Comparison of ENCODE assay signal across 17 cellular contexts in genomic region chr3:110149763-110150162, GRCh38.
"Had no signal": no experiment of that assay in that cellular context is flagged by ENCODE, and none has a peak within 500 bp of the region (broad histone marks: within the 10 kb centered on the region; RNA-seq: fewer than 3 reads in every experiment).

No MANE protein-coding gene starts in this region.

- H3K4me2 ChIP-seq: hepatocyte had no signal

- H3K4me3 ChIP-seq: coronary artery, hepatocyte, mucosa of descending colon, right atrium auricular region, stomach, thoracic aorta, transverse colon had no signal

- H3K79me2 ChIP-seq: hepatocyte had no signal

- H3K27ac ChIP-seq: coronary artery, hepatocyte, right atrium auricular region, stomach, thoracic aorta, transverse colon had no signal

- DNase-seq: effector CD8-positive, alpha-beta T cell; foreskin melanocyte; head of caudate nucleus; kidney glomerular epithelial cell; mammary epithelial cell; mucosa of descending colon; natural killer cell; small intestine; stimulated activated CD4-positive, alpha-beta T cell treated with anti-CD3 and anti-CD28 coated beads, Interleukin-12 subunit alpha, Interleukin-12 subunit beta, amount 100 ng/mL, for 4 hours; stimulated activated naive CD4-positive, alpha-beta T cell; stomach; substantia nigra; transverse colon had no signal

- H3K9me3 ChIP-seq: mucosa of descending colon, right atrium auricular region, stomach, thoracic aorta, transverse colon had no signal

- H3K36me3 ChIP-seq: right atrium auricular region, stomach, thoracic aorta, transverse colon had no signal

- H3K4me1 ChIP-seq: right atrium auricular region, stomach, transverse colon had no signal

- H3K27me3 ChIP-seq: hepatocyte, right atrium auricular region, stomach, transverse colon had no signal

- ATAC-seq: mucosa of descending colon, natural killer cell had no signal

- H2AFZ ChIP-seq: hepatocyte had no signal
